In the genomic region with DNA sequence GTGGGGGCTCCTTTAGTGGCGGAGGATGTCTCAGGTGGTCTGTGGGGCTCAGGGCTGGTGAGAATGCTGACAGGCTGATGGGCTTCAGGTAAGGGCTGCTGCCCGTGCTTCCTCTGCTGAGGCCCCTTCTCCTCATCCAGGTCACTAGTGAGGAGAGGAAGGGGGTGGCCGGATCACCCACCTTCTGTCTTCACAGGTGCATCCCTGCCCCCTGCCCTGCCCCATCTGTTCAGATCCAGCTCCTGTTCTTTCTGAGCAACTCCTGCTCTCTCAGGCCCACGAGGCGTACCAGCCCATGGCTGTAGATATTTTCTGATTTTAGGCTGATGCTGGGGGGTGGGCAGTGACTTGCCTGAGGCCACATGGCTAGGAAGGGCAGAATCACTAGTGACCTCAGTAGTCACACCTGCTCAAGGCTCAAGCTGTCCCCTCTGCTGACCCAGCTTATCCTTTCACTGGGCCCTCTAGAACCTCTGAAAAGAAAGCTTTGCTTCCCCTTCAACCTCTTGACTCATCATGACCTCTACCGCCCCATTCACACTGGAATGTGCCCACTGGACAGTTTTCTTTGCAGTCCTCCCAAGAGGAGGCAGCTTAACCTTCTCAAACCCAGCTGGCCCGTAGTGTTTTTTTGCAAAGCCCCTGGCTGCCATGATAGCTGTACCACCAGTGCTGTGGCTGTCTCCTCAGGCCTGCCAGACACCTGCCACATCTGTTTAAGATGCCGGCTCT, we compare ENCODE assay signal across 16 cellular contexts. TPM values are rescaled to one million over a fixed set of nuclear protein-coding genes. Genes with fewer than 3 reads are reported as not detected.
DNase-seq lines count a peak whose midpoint lies in the region; ATAC-seq, FAIRE-seq and TF ChIP-seq lines count a peak whose summit lies in the region.
"Had no signal": no experiment of that assay in that cellular context is flagged by ENCODE, and none has a peak within 500 bp of the region (broad histone marks: within the 10 kb centered on the region; RNA-seq: fewer than 3 reads in every experiment).

No MANE protein-coding gene starts in this region.

- TF ChIP-seq CTCF in K562 (IDR thresholded peaks at IDR 0.05 in 2 of 3, conservative IDR thresholded peaks at IDR 0.05 in 1 of 3; ENCODE audit: insufficient read depth in 2 of 3, low read depth in 1 of 3, low read length in 3 of 3) (no peak), neutrophil (IDR thresholded peaks at IDR 0.05) (no peak)

- CTCF ChIA-PET in K562 (lab: Yijun Ruan, JAX; ENCODE audit: low intra/inter-chr PET ratio): interaction anchor here (1.9 to 2.8 kb wide), 4 partner anchors 18 to 63 kb away, joined by 6 to 28 read pairs (median 11); partner anchors contain the start of genes CKS1B, PBXIP1 and PYGO2

- peak overlapping the region; percentile 13; the same call in 1 of the 2 replicates for H3K27ac ChIP-seq in BLaER1
- no peak overlapping the region for H3K27ac ChIP-seq in K562 (ENCODE audit: extremely low read depth, low read depth, low read length)
- peak overlapping the region; percentile 97 for H3K27ac ChIP-seq in neutrophil

- WGBS in K562 (ENCODE audit: insufficient coverage, low coverage, missing lambda C conversion rate): 80% methylated on average over 7 of the region's 8 CpGs

- no peak for ATAC-seq in K562
- no peak for ATAC-seq in HG02981 (IDR thresholded peaks at IDR 0.05; ENCODE audit: unreplicated experiment)
- ATAC-seq: esophagus mucosa had no signal

- TF ChIP-seq POLR2A in K562 (conservative IDR thresholded peaks at IDR 0.05): no peak

- H3K36me3 ChIP-seq in BLaER1: peaks cover 33% of the 10 kb centered on the region
- peaks cover 41% of the 10 kb centered on the region; the same call in 2 of the 3 replicates for H3K36me3 ChIP-seq in K562 (ENCODE audit: control insufficient read depth, insufficient read depth, low read length)
- H3K36me3 ChIP-seq in neutrophil: peaks cover 60% of the 10 kb centered on the region

- FAIRE-seq in K562 (lab: Jason Lieb, UNC): no peak

- TF ChIP-seq RAD21 in K562 (CRISPR knock-in tag; conservative IDR thresholded peaks at IDR 0.05 in 1 of 2, IDR thresholded peaks at IDR 0.05 in 1 of 2): no peak

- H2AFZ ChIP-seq in K562 (ENCODE audit: low read depth, low read length): no peak overlapping the region

- no peaks in the 10 kb centered on the region for H3K9me1 ChIP-seq in K562 (ENCODE audit: control insufficient read depth, insufficient read depth, low read length)

- peak overlapping the region; percentile 63; the same call in 1 of the 2 replicates for H3K9ac ChIP-seq in BLaER1
- peak overlapping the region in 1 of 2 experiments; percentile 31; a peak in 2 of 4 replicates for H3K9ac ChIP-seq in K562 (ENCODE audit: insufficient read depth in 1 of 2, low read depth in 2 of 2, low read length in 2 of 2)

- H3K9me3 ChIP-seq in BLaER1 (no peaks in the 10 kb centered on the region), K562 (replicated peaks; ENCODE audit: control insufficient read depth, insufficient read depth, low read depth, low read length) (no peaks in the 10 kb centered on the region), neutrophil (no peaks in the 10 kb centered on the region)

- DNase-seq in HCEC 1CT (peak; percentile 25), K562 (ENCODE audit: extremely low read depth in 1 of 4, low spot score in 3 of 4) (no peak), SW 1271 (lab: John Stamatoyannopoulos, UW) (no peak), NCI-H1417 treated with DMSO at 0.1 percent for 48 hours (lab: John Stamatoyannopoulos, UW) (no peak)
- no peak for DNase-seq in activated CD8-positive, alpha-beta memory T cell treated with anti-CD3 and anti-CD28 coated beads, Interleukin-2, amount 50 U/mL, for 48 hours
- DNase-seq: activated effector memory CD4-positive, alpha-beta T cell treated with Interleukin-2 at 50 U/mL for 16 hours; central memory CD4-positive, alpha-beta T cell; NCI-H526; stimulated activated CD4-positive, alpha-beta T cell treated with anti-CD3 and anti-CD28 coated beads, Interleukin-4, amount 100 ng/mL, for 4 hours; stimulated activated naive CD8-positive, alpha-beta T cell treated with anti-CD3 and anti-CD28 coated beads, Interleukin-15, amount 100 ng/mL, for 72 hours had no signal

- TF ChIP-seq EP300 in K562 (IDR thresholded peaks at IDR 0.05; ENCODE audit: low read length): no peak

- BruUV-seq in K562 (replicated peaks; lab: Mats Ljungman, UMichigan): no TSS peak

- POLR2A ChIA-PET in K562 (lab: Yijun Ruan, JAX): interaction anchor here (0.6 to 2.3 kb wide), 9 partner anchors 8 to 393 kb away, joined by 3 to 12 read pairs (median 4); partner anchors contain the start of genes DCST1 and DCST2

- H3K4me2 ChIP-seq in BLaER1: peak overlapping the region; percentile 95
- H3K4me2 ChIP-seq in K562 (ENCODE audit: insufficient read depth, low read length): no peak overlapping the region

- in situ Hi-C loops in K562 (cut with MboI): no loop called here

- H3K4me3 ChIP-seq in BLaER1 (no peak overlapping the region), K562 (no peak overlapping the region), neutrophil (ENCODE audit: low read depth in 1 of 2, low read length in 1 of 2) (no peak overlapping the region)

- H3K4me1 ChIP-seq in BLaER1 (peaks cover 72% of the 10 kb centered on the region), K562 (replicated peaks in 1 of 2; ENCODE audit: control insufficient read depth in 2 of 2, insufficient read depth in 2 of 2, low read length in 2 of 2) (peaks cover 26 to 48% of the 10 kb centered on the region in 2 experiments), neutrophil (ENCODE audit: control insufficient read depth in 1 of 2, insufficient read depth in 1 of 2, low read depth in 1 of 2, low read length in 1 of 2) (peaks cover 45 to 52% of the 10 kb centered on the region in 2 experiments)

- H3K27me3 ChIP-seq in BLaER1: no peaks in the 10 kb centered on the region
- no peaks in the 10 kb centered on the region for H3K27me3 ChIP-seq in K562 (ENCODE audit: control insufficient read depth in 2 of 2, insufficient read depth in 2 of 2, low read length in 2 of 2)
- no peaks in the 10 kb centered on the region for H3K27me3 ChIP-seq in neutrophil

- peaks cover 5% of the 10 kb centered on the region; the same call in 1 of the 3 replicates for H3K79me2 ChIP-seq in K562 (ENCODE audit: control insufficient read depth, insufficient read depth, low read length)

- H4K20me1 ChIP-seq in BLaER1 (peaks cover 31% of the 10 kb centered on the region; the same call in 1 of the 2 replicates), K562 (replicated peaks; ENCODE audit: control insufficient read depth, insufficient read depth, low read length) (no peaks in the 10 kb centered on the region)

- intact Hi-C loops in K562 (cut with micrococcal nuclease): no loop called here

RNA-seq across cellular contexts. Expression of gene DCST2, which starts 14.8 kb away (rescaled TPM):
- total RNA-seq in K562 (2011; cell fraction: chromatin; rRNA removed; ENCODE audit: low replicate concordance): 1.1 and 2.4 TPM in 2 replicates
- 1.3 and 1.7 TPM in 2 replicates for total RNA-seq in K562 (2011; cell fraction: nucleolus; rRNA removed)
- 0.99 and 1.3 TPM in 2 replicates for total RNA-seq in K562 (2011; cell fraction: nucleoplasm; rRNA removed)
- total RNA-seq in K562 (2014; rRNA removed) (0.12 TPM in 1 of 2 replicates, not detected in the other), K562 (2014; rRNA removed; fragmentation: Illumina TruSeq; extraction: Trizol) (0.11 TPM in 1 of 2 replicates, not detected in the other), K562 (2015; rRNA removed; fragmentation: Illumina TruSeq; extraction: Trizol) (0.11 TPM in 1 of 2 replicates, not detected in the other), K562 (2021) (0.09 and 0.40 TPM in 2 replicates)
- polyA plus RNA-seq in K562 (2011; rRNA removed) (0.49 and 1.1 TPM in 2 replicates), K562 (2014; fragmentation: Illumina TruSeq; extraction: Trizol) (0.10 TPM in 1 of 2 replicates, not detected in the other), K562 (2014; fragmentation: Nextera tagmentation; extraction: Ambion mirVana) (not detected), K562 (2014; rRNA removed) (0.22 and 0.37 TPM in 2 replicates)
- 0.30 and 0.40 TPM in 2 replicates for polyA plus RNA-seq in K562 (2011; cell fraction: cytosol; rRNA removed)
- 9.0 and 9.2 TPM in 2 replicates for polyA plus RNA-seq in K562 (2011; cell fraction: nucleus; rRNA removed)
- polyA plus RNA-seq in K562 (2012): 0.36 and 2.9 TPM in 2 replicates
- 0.24 and 0.25 TPM in 2 replicates for polyA minus RNA-seq in K562 (2011; rRNA and poly(A)+ RNA removed)
- polyA minus RNA-seq in K562 (2011; cell fraction: cytosol; rRNA and poly(A)+ RNA removed): not detected in 2 replicates
- 0.33 and 0.40 TPM in 2 replicates for polyA minus RNA-seq in K562 (2011; cell fraction: nucleus; rRNA and poly(A)+ RNA removed)

RNA-seq across cellular contexts. Expression of gene DCST1, which starts 14.8 kb away (rescaled TPM):
- not detected in 2 replicates for total RNA-seq in K562 (2011; cell fraction: chromatin; rRNA removed; ENCODE audit: low replicate concordance)
- not detected in 2 replicates for total RNA-seq in K562 (2011; cell fraction: nucleolus; rRNA removed)
- not detected in 2 replicates for total RNA-seq in K562 (2011; cell fraction: nucleoplasm; rRNA removed)
- not detected in 2 replicates for total RNA-seq in K562 (2014; rRNA removed)
- total RNA-seq in K562 (2014; rRNA removed; fragmentation: Illumina TruSeq; extraction: Trizol): not detected in 2 replicates
- not detected in 2 replicates for total RNA-seq in K562 (2015; rRNA removed; fragmentation: Illumina TruSeq; extraction: Trizol)
- not detected in 2 replicates for total RNA-seq in K562 (2021)
- polyA plus RNA-seq in K562 (2011; rRNA removed): not detected in 2 replicates
- not detected in 2 replicates for polyA plus RNA-seq in K562 (2011; cell fraction: cytosol; rRNA removed)
- 0.08 and 0.10 TPM in 2 replicates for polyA plus RNA-seq in K562 (2011; cell fraction: nucleus; rRNA removed)
- 0.15 TPM in 1 of 2 replicates, not detected in the other for polyA plus RNA-seq in K562 (2012)
- not detected in 2 replicates for polyA plus RNA-seq in K562 (2014; fragmentation: Illumina TruSeq; extraction: Trizol)
- polyA plus RNA-seq in K562 (2014; fragmentation: Nextera tagmentation; extraction: Ambion mirVana): not detected
- polyA plus RNA-seq in K562 (2014; rRNA removed): not detected in 2 replicates
- polyA minus RNA-seq in K562 (2011; rRNA and poly(A)+ RNA removed): not detected in 2 replicates
- polyA minus RNA-seq in K562 (2011; cell fraction: cytosol; rRNA and poly(A)+ RNA removed): not detected in 2 replicates
- not detected in 2 replicates for polyA minus RNA-seq in K562 (2011; cell fraction: nucleus; rRNA and poly(A)+ RNA removed)
- total RNA-seq: HT1080, SK-MEL-5 had no signal

RNA-seq across cellular contexts. Expression of gene ZBTB7B, which starts 16.2 kb away (rescaled TPM):
- 24.5 and 77.3 TPM in 2 replicates for total RNA-seq in K562 (2011; cell fraction: chromatin; rRNA removed; ENCODE audit: low replicate concordance)
- 49.9 and 53.4 TPM in 2 replicates for total RNA-seq in K562 (2011; cell fraction: nucleolus; rRNA removed)
- 27.5 and 32.6 TPM in 2 replicates for total RNA-seq in K562 (2011; cell fraction: nucleoplasm; rRNA removed)
- total RNA-seq in K562 (2014; rRNA removed) (31.3 and 40.6 TPM in 2 replicates), K562 (2014; rRNA removed; fragmentation: Illumina TruSeq; extraction: Trizol) (6.7 and 6.9 TPM in 2 replicates), K562 (2015; rRNA removed; fragmentation: Illumina TruSeq; extraction: Trizol) (21.9 and 23.3 TPM in 2 replicates), K562 (2021) (46.5 and 48.2 TPM in 2 replicates)
- polyA plus RNA-seq in K562 (2011; rRNA removed) (15.2 and 22.8 TPM in 2 replicates), K562 (2014; fragmentation: Illumina TruSeq; extraction: Trizol) (13.5 and 25.7 TPM in 2 replicates), K562 (2014; fragmentation: Nextera tagmentation; extraction: Ambion mirVana) (under 1 TPM; 0.04 to 0.08 TPM), K562 (2014; rRNA removed) (23.2 and 28.7 TPM in 2 replicates)
- polyA plus RNA-seq in K562 (2011; cell fraction: cytosol; rRNA removed): 27.8 and 66.6 TPM in 2 replicates
- polyA plus RNA-seq in K562 (2011; cell fraction: nucleus; rRNA removed): 47.1 and 101 TPM in 2 replicates
- polyA plus RNA-seq in K562 (2012): 26.0 and 38.2 TPM in 2 replicates
- 7.6 and 11.9 TPM in 2 replicates for polyA minus RNA-seq in K562 (2011; rRNA and poly(A)+ RNA removed)
- 23.4 and 28.6 TPM in 2 replicates for polyA minus RNA-seq in K562 (2011; cell fraction: cytosol; rRNA and poly(A)+ RNA removed)
- polyA minus RNA-seq in K562 (2011; cell fraction: nucleus; rRNA and poly(A)+ RNA removed): 19.5 and 20.4 TPM in 2 replicates

RNA-seq across cellular contexts. Expression of gene LENEP, which starts 25.4 kb away (rescaled TPM):
- total RNA-seq in K562 (2011; cell fraction: chromatin; rRNA removed; ENCODE audit: low replicate concordance): 4.5 and 15.4 TPM in 2 replicates
- total RNA-seq in K562 (2011; cell fraction: nucleolus; rRNA removed): 2.9 and 8.3 TPM in 2 replicates
- 7.6 and 10.0 TPM in 2 replicates for total RNA-seq in K562 (2011; cell fraction: nucleoplasm; rRNA removed)
- total RNA-seq in K562 (2014; rRNA removed) (0.24 and 0.86 TPM in 2 replicates), K562 (2014; rRNA removed; fragmentation: Illumina TruSeq; extraction: Trizol) (0.47 TPM in 1 of 2 replicates, not detected in the other), K562 (2015; rRNA removed; fragmentation: Illumina TruSeq; extraction: Trizol) (0.45 and 0.87 TPM in 2 replicates), K562 (2021) (0.56 TPM in 1 of 2 replicates, not detected in the other)
- polyA plus RNA-seq in K562 (2011; rRNA removed) (not detected in 2 replicates), K562 (2014; fragmentation: Illumina TruSeq; extraction: Trizol) (not detected in 2 replicates), K562 (2014; fragmentation: Nextera tagmentation; extraction: Ambion mirVana) (not detected), K562 (2014; rRNA removed) (0.23 and 0.35 TPM in 2 replicates)
- polyA plus RNA-seq in K562 (2011; cell fraction: cytosol; rRNA removed): not detected in 2 replicates
- polyA plus RNA-seq in K562 (2011; cell fraction: nucleus; rRNA removed): 1.0 and 1.1 TPM in 2 replicates
- polyA plus RNA-seq in K562 (2012): 0.17 and 0.59 TPM in 2 replicates
- 1.4 and 3.2 TPM in 2 replicates for polyA minus RNA-seq in K562 (2011; rRNA and poly(A)+ RNA removed)
- polyA minus RNA-seq in K562 (2011; cell fraction: cytosol; rRNA and poly(A)+ RNA removed): not detected in 2 replicates
- polyA minus RNA-seq in K562 (2011; cell fraction: nucleus; rRNA and poly(A)+ RNA removed): 1.1 and 3.6 TPM in 2 replicates
- total RNA-seq: esophagus mucosa had no signal

RNA-seq across cellular contexts. Expression of gene ADAM15, which starts 32.3 kb away (rescaled TPM):
- total RNA-seq in K562 (2011; cell fraction: chromatin; rRNA removed; ENCODE audit: low replicate concordance): 77.6 and 286 TPM in 2 replicates
- 230 and 253 TPM in 2 replicates for total RNA-seq in K562 (2011; cell fraction: nucleolus; rRNA removed)
- total RNA-seq in K562 (2011; cell fraction: nucleoplasm; rRNA removed): 121 and 122 TPM in 2 replicates
- total RNA-seq in K562 (2014; rRNA removed): 35.9 and 61.0 TPM in 2 replicates
- total RNA-seq in K562 (2014; rRNA removed; fragmentation: Illumina TruSeq; extraction: Trizol): 10.1 and 15.2 TPM in 2 replicates
- total RNA-seq in K562 (2015; rRNA removed; fragmentation: Illumina TruSeq; extraction: Trizol): 34.3 and 35.4 TPM in 2 replicates
- 67.8 and 72.3 TPM in 2 replicates for total RNA-seq in K562 (2021)
- polyA plus RNA-seq in K562 (2011; rRNA removed): 29.8 and 54.7 TPM in 2 replicates
- 48.9 and 94.6 TPM in 2 replicates for polyA plus RNA-seq in K562 (2011; cell fraction: cytosol; rRNA removed)
- polyA plus RNA-seq in K562 (2011; cell fraction: nucleus; rRNA removed): 188 and 324 TPM in 2 replicates
- polyA plus RNA-seq in K562 (2012): 48.3 and 70.8 TPM in 2 replicates
- polyA plus RNA-seq in K562 (2014; fragmentation: Illumina TruSeq; extraction: Trizol): 32.8 and 39.7 TPM in 2 replicates
- polyA plus RNA-seq in K562 (2014; fragmentation: Nextera tagmentation; extraction: Ambion mirVana): 1 to 10 TPM in 1 of 2 experiments, under 1 TPM in 1; 0.69 to 2.6 TPM
- 53.2 and 66.2 TPM in 2 replicates for polyA plus RNA-seq in K562 (2014; rRNA removed)
- polyA minus RNA-seq in K562 (2011; rRNA and poly(A)+ RNA removed): 25.0 and 32.3 TPM in 2 replicates
- 58.9 and 76.8 TPM in 2 replicates for polyA minus RNA-seq in K562 (2011; cell fraction: cytosol; rRNA and poly(A)+ RNA removed)
- 56.0 and 61.5 TPM in 2 replicates for polyA minus RNA-seq in K562 (2011; cell fraction: nucleus; rRNA and poly(A)+ RNA removed)
